17 cellular contexts compared by ENCODE assay signal in the genomic region with DNA sequence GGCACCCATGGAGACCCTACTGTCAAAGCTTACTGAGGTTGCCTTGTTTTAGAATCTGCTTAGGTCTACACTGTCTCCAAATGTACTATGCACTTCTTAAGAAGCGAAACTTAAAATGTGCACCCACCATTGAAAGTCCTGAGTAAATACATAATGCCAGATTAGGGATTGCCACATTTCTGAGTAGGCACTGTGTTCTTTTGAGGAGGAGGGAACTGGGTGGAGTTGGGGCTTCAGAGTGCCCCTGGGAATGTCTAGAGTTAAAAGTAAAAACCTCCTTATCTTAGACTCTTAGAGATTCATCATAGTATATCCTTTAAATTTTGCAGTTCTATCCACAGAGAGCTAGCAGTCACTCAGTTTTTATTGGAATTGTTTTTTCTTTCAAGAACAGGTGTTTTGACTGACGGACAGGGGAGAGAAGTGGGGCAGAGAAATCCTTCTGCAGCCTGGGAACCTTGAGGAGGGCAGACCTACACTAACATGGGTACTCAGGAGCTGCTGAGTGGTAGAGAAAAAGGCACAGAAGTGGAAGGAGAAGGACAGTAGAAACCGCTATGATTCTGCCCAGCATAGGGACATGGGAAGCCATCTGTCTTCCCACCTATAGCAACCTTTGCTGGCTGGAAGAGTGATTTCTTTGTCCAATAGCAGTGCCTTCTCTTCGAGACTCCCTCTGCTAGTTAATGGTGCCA. TPM values are rescaled to one million over a fixed set of nuclear protein-coding genes. Genes with fewer than 3 reads are reported as not detected.
DNase-seq lines count a peak whose midpoint lies in the region; ATAC-seq and TF ChIP-seq lines count a peak whose summit lies in the region.
"Had no signal": no experiment of that assay in that cellular context is flagged by ENCODE, and none has a peak within 500 bp of the region (broad histone marks: within the 10 kb centered on the region; RNA-seq: fewer than 3 reads in every experiment).

No MANE protein-coding gene starts in this region.

- peak overlapping the region; percentile 70 for H3K27ac ChIP-seq in lower lobe of right lung
- peak overlapping the region in 4 of 5 donors; percentile 72 to 88 (median 80) for H3K27ac ChIP-seq in stomach
- H3K27ac ChIP-seq: BLaER1, WERI-Rb-1 had no signal

- H3K9me3 ChIP-seq in lower lobe of right lung: no peaks in the 10 kb centered on the region
- no peaks in the 10 kb centered on the region for H3K9me3 ChIP-seq in stomach
- H3K9me3 ChIP-seq: BLaER1 had no signal

- TF ChIP-seq CTCF in cardiac fibroblast (IDR thresholded peaks at IDR 0.05; ENCODE audit: low read depth, low read length) (no peak), lower lobe of right lung (IDR thresholded peaks at IDR 0.05) (no peak), stomach (IDR thresholded peaks at IDR 0.05) (no peak)

- H3K4me3 ChIP-seq in cardiac fibroblast (replicated peaks in 1 of 2; ENCODE audit: low read depth in 2 of 2, low read length in 2 of 2) (no peak overlapping the region), lower lobe of right lung (no peak overlapping the region), stomach (no peak overlapping the region)
- H3K4me3 ChIP-seq: BLaER1 had no signal

- 71 to 85% (median 81%) methylated on average over 4 of the region's 4 CpGs for WGBS in stomach, 5 donors

- TF ChIP-seq POLR2A in stomach (IDR thresholded peaks at IDR 0.05): no peak

- intact Hi-C loops in lower lobe of right lung (cut with DNase I) (no loop called here), stomach (cut with DNase I; ENCODE audit: low total_unique reads) (no loop called here)

- no peak for TF ChIP-seq EP300 in stomach (IDR thresholded peaks at IDR 0.05)

- H3K27me3 ChIP-seq in lower lobe of right lung (ENCODE audit: low read depth) (no peaks in the 10 kb centered on the region), stomach (no peaks in the 10 kb centered on the region)
- H3K27me3 ChIP-seq: BLaER1 had no signal

- peak; percentile 75 for DNase-seq in LHCN-M2 (ENCODE audit: low read depth)
- DNase-seq in cardiac fibroblast (ENCODE audit: low read depth in 2 of 2): peak; percentile 62 to 90
- DNase-seq in lower lobe of right lung: no peak
- DNase-seq in stomach: no peak
- no peak for DNase-seq in middle frontal gyrus (ENCODE audit: extremely low spot score, low spot score)
- DNase-seq in NCI-H510A (lab: John Stamatoyannopoulos, UW): no peak
- no peak for DNase-seq in NCI-H2029 treated with DMSO at 0.1 percent for 48 hours (lab: John Stamatoyannopoulos, UW)
- DNase-seq: activated T-cell treated with anti-CD3 and anti-CD28 coated beads for 4 hours; immature natural killer cell; NCI-H1092 treated with DMSO at 0.1 percent for 48 hours; NCI-H526; SHP77; stimulated activated CD8-positive, alpha-beta memory T cell treated with anti-CD3 and anti-CD28 coated beads, Interleukin-4, amount 100 ng/mL, for 48 hours; WERI-Rb-1 had no signal

- H3K36me3 ChIP-seq in lower lobe of right lung: no peaks in the 10 kb centered on the region
- no peaks in the 10 kb centered on the region for H3K36me3 ChIP-seq in stomach
- H3K36me3 ChIP-seq: BLaER1, WERI-Rb-1 had no signal

- ATAC-seq in lower lobe of right lung: peak; percentile 84 to 87
- ATAC-seq in GM21717 (IDR thresholded peaks at IDR 0.05; ENCODE audit: unreplicated experiment): no peak
- ATAC-seq: natural killer cell treated with Interleukin-12 subunit alpha and Interleukin-12 subunit beta and Interleukin-15 and Interleukin-18, amount 100 ng/mL, for 72 hours had no signal

- H3K4me1 ChIP-seq in lower lobe of right lung: peaks cover 14% of the 10 kb centered on the region
- peaks cover 0 to 40% (median 9%) of the 10 kb centered on the region in 4 donors for H3K4me1 ChIP-seq in stomach

RNA-seq across cellular contexts. Expression of gene MICAL2, which starts 33.4 kb away (rescaled TPM):
- total RNA-seq in LHCN-M2 (2014; rRNA removed) (83.0 and 85.3 TPM in 2 replicates), lower lobe of right lung (127 TPM), stomach (100 to 1,000 TPM in 2 of 5 donors, 10 to 100 TPM in 3; 82.6 to 165 (median 86.1) TPM)
- 105 TPM for polyA plus RNA-seq in LHCN-M2 (2012)
- polyA plus RNA-seq in stomach: 10 to 100 TPM; 11.2 to 31.4 (median 13.3) TPM

Comparison
In these comparisons a context has a peak if more than half of its experiments do, and no peak if none do; other contexts are left out.
1. DNase-seq: peak in LHCN-M2 (single experiment) and cardiac fibroblast (2 of 2); none in lower lobe of right lung (single experiment), stomach (single experiment), middle frontal gyrus (single experiment), NCI-H510A (single experiment) and NCI-H2029 treated with DMSO at 0.1 percent for 48 hours (single experiment).